14 cellular contexts compared by ENCODE assay signal in the genomic region with DNA sequence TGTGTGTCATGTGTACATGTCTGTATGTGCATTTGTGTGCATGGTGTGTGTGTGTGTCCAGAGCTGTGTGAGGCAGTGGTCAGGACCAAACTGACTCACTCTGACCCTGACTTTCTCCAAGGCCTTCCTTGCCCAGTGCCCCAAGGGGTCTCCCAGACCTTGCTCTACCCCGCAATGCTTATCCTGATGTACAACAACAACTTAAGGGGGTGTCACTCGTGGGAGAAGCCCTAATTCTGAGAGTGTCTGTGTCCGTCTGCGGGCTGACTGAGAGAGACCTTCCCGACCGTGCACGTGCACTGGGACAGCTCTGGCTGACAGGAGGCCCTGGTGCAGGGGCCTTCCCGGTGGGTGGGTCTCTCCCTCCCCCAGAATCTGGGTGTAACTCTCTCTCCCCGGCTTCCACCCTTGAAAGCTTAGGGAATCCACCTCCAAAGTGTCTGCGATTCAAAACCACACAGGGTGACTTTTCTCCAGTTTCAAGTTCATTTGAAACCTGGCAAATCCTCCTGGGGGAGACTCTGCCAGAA.
DNase-seq lines count a peak whose midpoint lies in the region; ATAC-seq, FAIRE-seq and TF ChIP-seq lines count a peak whose summit lies in the region.
"Had no signal": no experiment of that assay in that cellular context is flagged by ENCODE, and none has a peak within 500 bp of the region (broad histone marks: within the 10 kb centered on the region; RNA-seq: fewer than 3 reads in every experiment).

No MANE protein-coding gene starts in this region.

- peak; percentile 4 for DNase-seq in left ventricle myocardium superior
- DNase-seq in right atrium auricular region (ENCODE audit: low spot score): no peak
- DNase-seq in kidney: peak; percentile 30
- DNase-seq in neuronal stem cell (ENCODE audit: low spot score): no peak
- peak; percentile 38 for DNase-seq in spleen
- DNase-seq in stimulated activated naive CD8-positive, alpha-beta T cell treated with anti-CD3 and anti-CD28 coated beads, Interleukin-15, Interleukin-2, amounts not matched to agents 100 U/mL and 50 U/mL, for 24 hours: no peak
- no peak for DNase-seq in DMS153 (lab: John Stamatoyannopoulos, UW)
- DNase-seq: Caco-2; CD8-positive, alpha-beta T cell; DMS53 had no signal

- intact Hi-C loops in left ventricle myocardium superior (cut with micrococcal nuclease) (no loop called here), kidney (cut with DNase I) (no loop called here), spleen (cut with DNase I; ENCODE audit: low total_unique reads) (no loop called here)

- H2AK5ac ChIP-seq in neuronal stem cell (ENCODE audit: low read depth, low read length): no peak overlapping the region

- H3K9me3 ChIP-seq in right atrium auricular region: no peaks in the 10 kb centered on the region
- H3K9me3 ChIP-seq in kidney (ENCODE audit: control insufficient read depth in 1 of 2, low read length in 2 of 2): no peaks in the 10 kb centered on the region
- H3K9me3 ChIP-seq in neuronal stem cell (replicated peaks in 1 of 2; ENCODE audit: control insufficient read depth in 2 of 2, insufficient read depth in 1 of 2, low read depth in 1 of 2, low read length in 2 of 2): peaks cover 0 to 4% of the 10 kb centered on the region in 2 donors
- H3K9me3 ChIP-seq in spleen: no peaks in the 10 kb centered on the region
- H3K9me3 ChIP-seq: Caco-2 had no signal

- no peak for TF ChIP-seq POLR2A in spleen (IDR thresholded peaks at IDR 0.05)

- no peak overlapping the region for H3K18ac ChIP-seq in neuronal stem cell (ENCODE audit: low read length)

- H3K36me3 ChIP-seq in right atrium auricular region (no peaks in the 10 kb centered on the region), kidney (ENCODE audit: control insufficient read depth in 1 of 2, insufficient read depth in 2 of 2, low read length in 2 of 2) (no peaks in the 10 kb centered on the region), neuronal stem cell (replicated peaks in 1 of 2; ENCODE audit: control insufficient read depth in 2 of 2, insufficient read depth in 2 of 2, low read length in 2 of 2) (no peaks in the 10 kb centered on the region), spleen (no peaks in the 10 kb centered on the region)

- H4K8ac ChIP-seq in neuronal stem cell (ENCODE audit: low read depth, low read length): no peak overlapping the region

- TF ChIP-seq CTCF in right atrium auricular region (IDR thresholded peaks at IDR 0.05) (no peak), kidney (IDR thresholded peaks at IDR 0.05; ENCODE audit: borderline replicate concordance, extremely low read depth, insufficient read depth) (no peak), spleen (IDR thresholded peaks at IDR 0.05 in 8 of 11, conservative IDR thresholded peaks at IDR 0.05 in 3 of 11) (no peak)

- FAIRE-seq in kidney (lab: Jason Lieb, UNC): no peak
- FAIRE-seq: H54 had no signal

- H3K27ac ChIP-seq in right atrium auricular region (no peak overlapping the region), kidney (ENCODE audit: low read depth in 2 of 2, low read length in 2 of 2) (no peak overlapping the region), neuronal stem cell (replicated peaks; ENCODE audit: low read length) (no peak overlapping the region), spleen (no peak overlapping the region)
- H3K27ac ChIP-seq: 22Rv1, HL-60 had no signal

- H3K23ac ChIP-seq in neuronal stem cell (ENCODE audit: low read depth, low read length, poor library complexity): no peak overlapping the region

- H3K4me3 ChIP-seq in right atrium auricular region (no peak overlapping the region), kidney (ENCODE audit: low read length in 2 of 2) (no peak overlapping the region), neuronal stem cell (ENCODE audit: low read length in 2 of 2) (peak overlapping the region in 1 of 2 donors; percentile 69), spleen (no peak overlapping the region)

- H2BK15ac ChIP-seq in neuronal stem cell (ENCODE audit: low read length): no peak overlapping the region

- no peak overlapping the region for H3K4me2 ChIP-seq in neuronal stem cell (ENCODE audit: insufficient read depth, low read length, poor library complexity, severe bottlenecking)

- H3K14ac ChIP-seq in neuronal stem cell (ENCODE audit: low read length): no peak overlapping the region

- H3K9ac ChIP-seq in kidney (ENCODE audit: low read length in 2 of 2) (no peak overlapping the region), neuronal stem cell (ENCODE audit: low read depth, low read length, poor library complexity) (peak overlapping the region; percentile 14)

- H3K4me1 ChIP-seq in right atrium auricular region (no peaks in the 10 kb centered on the region), kidney (ENCODE audit: control insufficient read depth in 1 of 2, insufficient read depth in 1 of 2, low read depth in 1 of 2, low read length in 2 of 2) (no peaks in the 10 kb centered on the region), neuronal stem cell (ENCODE audit: control insufficient read depth in 2 of 2, insufficient read depth in 1 of 2, low read depth in 1 of 2, low read length in 2 of 2) (peaks cover 5 to 14% of the 10 kb centered on the region in 2 donors), spleen (no peaks in the 10 kb centered on the region)
- H3K4me1 ChIP-seq: Caco-2 had no signal

- H2BK120ac ChIP-seq in neuronal stem cell (ENCODE audit: low read depth, low read length): no peak overlapping the region

- H3K27me3 ChIP-seq in right atrium auricular region: no peaks in the 10 kb centered on the region
- H3K27me3 ChIP-seq in neuronal stem cell (ENCODE audit: control insufficient read depth in 3 of 3, insufficient read depth in 3 of 3, low read depth in 1 of 3, low read length in 3 of 3): peaks cover 0 to 7% (median 0%) of the 10 kb centered on the region in 3 experiments
- H3K27me3 ChIP-seq in spleen (replicated peaks in 1 of 7): peaks cover 0 to 4% (median 0%) of the 10 kb centered on the region in 7 donors

- H2AFZ ChIP-seq in neuronal stem cell (ENCODE audit: low read length): no peak overlapping the region

- H3K79me1 ChIP-seq in neuronal stem cell (ENCODE audit: low read depth, low read length): no peaks in the 10 kb centered on the region

- no peak overlapping the region for H2BK12ac ChIP-seq in neuronal stem cell (ENCODE audit: low read length)

- ATAC-seq in left ventricle myocardium superior (no peak), GM19455 (IDR thresholded peaks at IDR 0.05; ENCODE audit: unreplicated experiment) (no peak)
- ATAC-seq in stimulated activated naive CD8-positive, alpha-beta T cell treated with anti-CD3 and anti-CD28 coated beads, Interleukin-15, Interleukin-2, amounts not matched to agents 100 U/mL and 50 U/mL, for 24 hours: no peak
- ATAC-seq: CD8-positive, alpha-beta T cell had no signal

- H4K91ac ChIP-seq in neuronal stem cell (ENCODE audit: low read depth, low read length, poor library complexity): no peak overlapping the region

- no peak overlapping the region for H2BK5ac ChIP-seq in neuronal stem cell (ENCODE audit: low read length)

- no CpG with 5 or more reads among the region's 10 CpGs for WGBS in neuronal stem cell (ENCODE audit: extremely low coverage in 2 of 2, insufficient read length in 2 of 2, insufficient replicate concordance in 1 of 2), 2 donors
- WGBS in spleen, 5 donors: 62 to 81% (median 77%) methylated on average over 9 to 10 of the region's 10 CpGs

- H3K4ac ChIP-seq in neuronal stem cell (ENCODE audit: low read length): no peak overlapping the region

Comparison
In these comparisons a context has a peak if more than half of its experiments do, and no peak if none do; other contexts are left out.
1. DNase-seq: peak in left ventricle myocardium superior (single experiment), kidney (single experiment) and spleen (single experiment); none in right atrium auricular region (single experiment), neuronal stem cell (single experiment), stimulated activated naive CD8-positive, alpha-beta T cell treated with anti-CD3 and anti-CD28 coated beads, Interleukin-15, Interleukin-2, amounts not matched to agents 100 U/mL and 50 U/mL, for 24 hours (single experiment) and DMS153 (single experiment).